18 cellular contexts compared by ENCODE assay signal in genomic region chr13:25846227-25846984, GRCh38.
DNase-seq lines count a peak whose midpoint lies in the region; ATAC-seq and TF ChIP-seq lines count a peak whose summit lies in the region.
"Had no signal": no experiment of that assay in that cellular context is flagged by ENCODE, and none has a peak within 500 bp of the region (broad histone marks: within the 10 kb centered on the region; RNA-seq: fewer than 3 reads in every experiment).

No MANE protein-coding gene starts in this region.

- CTCF ChIA-PET in MCF 10A (lab: Yijun Ruan, JAX): interaction anchor here (0.8 kb wide), 1 partner anchor 210 kb away, joined by 4 read pairs; no protein-coding TSS in a partner anchor

- in situ Hi-C loops in gastrocnemius medialis (cut with MboI; ENCODE audit: low sequenced_read_pairs in 4 of 4): no loop called here
- in situ Hi-C loops in brain microvascular endothelial cell (cut with HindIII; ENCODE audit: low pct_ligation_motif_present, low sequenced_read_pairs): no loop called here

- no peaks in the 10 kb centered on the region for H3K4me1 ChIP-seq in breast epithelium
- H3K4me1 ChIP-seq in foreskin keratinocyte: peaks cover 11% of the 10 kb centered on the region
- no peaks in the 10 kb centered on the region for H3K4me1 ChIP-seq in gastrocnemius medialis
- H3K4me1 ChIP-seq: psoas muscle had no signal

- no peak overlapping the region for H3K4me3 ChIP-seq in breast epithelium
- H3K4me3 ChIP-seq in gastrocnemius medialis: no peak overlapping the region
- no peak overlapping the region for H3K4me3 ChIP-seq in brain microvascular endothelial cell (ENCODE audit: low read depth, low read length)
- H3K4me3 ChIP-seq: psoas muscle had no signal

- H3K27me3 ChIP-seq in breast epithelium (no peaks in the 10 kb centered on the region), foreskin keratinocyte (no peaks in the 10 kb centered on the region), gastrocnemius medialis (no peaks in the 10 kb centered on the region), brain microvascular endothelial cell (replicated peaks) (no peaks in the 10 kb centered on the region)

- no peaks in the 10 kb centered on the region for H3K36me3 Mint-ChIP-seq in MCF 10A (ENCODE audit: insufficient read depth, unreplicated experiment)

- TF ChIP-seq CTCF in MCF 10A (IDR thresholded peaks at IDR 0.05; ENCODE audit: unreplicated experiment) (no peak), breast epithelium (IDR thresholded peaks at IDR 0.05) (no peak), foreskin keratinocyte (conservative IDR thresholded peaks at IDR 0.05) (no peak), gastrocnemius medialis (IDR thresholded peaks at IDR 0.05 in 4 of 5, conservative IDR thresholded peaks at IDR 0.05 in 1 of 5) (no peak), brain microvascular endothelial cell (IDR thresholded peaks at IDR 0.05; ENCODE audit: low read depth, low read length, missing control alignments) (no peak)

- no peak overlapping the region for H3K4me3 Mint-ChIP-seq in MCF 10A (ENCODE audit: unreplicated experiment)
- H3K4me3 Mint-ChIP-seq: type B pancreatic cell had no signal

- H3K9me3 Mint-ChIP-seq in MCF 10A (ENCODE audit: unreplicated experiment): no peaks in the 10 kb centered on the region
- H3K9me3 Mint-ChIP-seq: type B pancreatic cell had no signal

- no peak for TF ChIP-seq POLR2A in breast epithelium (IDR thresholded peaks at IDR 0.05)
- no peak for TF ChIP-seq POLR2A in gastrocnemius medialis (IDR thresholded peaks at IDR 0.05)

- POLR2A ChIA-PET in MCF 10A (lab: Yijun Ruan, JAX): interaction anchor here (0.7 to 1.2 kb wide), 2 partner anchors 15 to 228 kb away, joined by 3 to 4 read pairs; no protein-coding TSS in a partner anchor

- H3K36me3 ChIP-seq in breast epithelium (no peaks in the 10 kb centered on the region), gastrocnemius medialis (no peaks in the 10 kb centered on the region), brain microvascular endothelial cell (replicated peaks) (no peaks in the 10 kb centered on the region)

- DNase-seq in MCF 10A (ENCODE audit: unreplicated experiment) (peak; percentile 18), breast epithelium (ENCODE audit: low spot score in 2 of 2) (no peak), NCI-H2227 (lab: John Stamatoyannopoulos, UW; ENCODE audit: unreplicated experiment) (peak; percentile 13), foreskin keratinocyte (peak in 1 of 2 donors; percentile 45), gastrocnemius medialis (no peak), HuH-7 (ENCODE audit: low spot score) (no peak), brain microvascular endothelial cell (no peak)
- DNase-seq: activated naive CD4-positive, alpha-beta T cell; caudate nucleus; head of caudate nucleus; IMR-90; NCI-H146; NCI-H526 treated with DMSO at 0.1 percent for 48 hours; psoas muscle; RPMI8226; T-helper 9 cell had no signal

- H3K27ac ChIP-seq in breast epithelium (no peak overlapping the region), foreskin keratinocyte (no peak overlapping the region), gastrocnemius medialis (no peak overlapping the region), brain microvascular endothelial cell (no peak overlapping the region)
- H3K27ac ChIP-seq: psoas muscle had no signal

- intact Hi-C loops in MCF 10A (cut with micrococcal nuclease): no loop called here
- intact Hi-C loops in breast epithelium (cut with DNase I; ENCODE audit: low total_unique reads): no loop called here
- intact Hi-C loops in gastrocnemius medialis (cut with DNase I; ENCODE audit: low total_unique reads): no loop called here

- H3K4me1 Mint-ChIP-seq in MCF 10A (ENCODE audit: insufficient read depth, unreplicated experiment): peaks cover 7% of the 10 kb centered on the region

- H3K27ac Mint-ChIP-seq in MCF 10A (ENCODE audit: low read depth, unreplicated experiment): no peak overlapping the region
- H3K27ac Mint-ChIP-seq: type B pancreatic cell had no signal

- H3K27me3 Mint-ChIP-seq in MCF 10A (ENCODE audit: insufficient read depth, unreplicated experiment): no peaks in the 10 kb centered on the region
- H3K27me3 Mint-ChIP-seq: type B pancreatic cell had no signal

- ATAC-seq in foreskin keratinocyte: peak; percentile 79
- ATAC-seq in gastrocnemius medialis: no peak
- ATAC-seq in GM19455 (IDR thresholded peaks at IDR 0.05; ENCODE audit: unreplicated experiment): no peak
- ATAC-seq: psoas muscle had no signal

- BruUV-seq in MCF 10A (replicated peaks; lab: Mats Ljungman, UMichigan): no TSS peak

- H3K9me3 ChIP-seq in breast epithelium (no peaks in the 10 kb centered on the region), gastrocnemius medialis (no peaks in the 10 kb centered on the region)
- H3K9me3 ChIP-seq: psoas muscle had no signal

Comparison
In these comparisons a context has a peak if more than half of its experiments do, and no peak if none do; other contexts are left out.
1. DNase-seq: peak in MCF 10A (single experiment) and NCI-H2227 (single experiment); none in breast epithelium (0 of 2), gastrocnemius medialis (0 of 2), HuH-7 (single experiment) and brain microvascular endothelial cell (single experiment).